1 cellular context compared by ENCODE assay signal in the genomic region with DNA sequence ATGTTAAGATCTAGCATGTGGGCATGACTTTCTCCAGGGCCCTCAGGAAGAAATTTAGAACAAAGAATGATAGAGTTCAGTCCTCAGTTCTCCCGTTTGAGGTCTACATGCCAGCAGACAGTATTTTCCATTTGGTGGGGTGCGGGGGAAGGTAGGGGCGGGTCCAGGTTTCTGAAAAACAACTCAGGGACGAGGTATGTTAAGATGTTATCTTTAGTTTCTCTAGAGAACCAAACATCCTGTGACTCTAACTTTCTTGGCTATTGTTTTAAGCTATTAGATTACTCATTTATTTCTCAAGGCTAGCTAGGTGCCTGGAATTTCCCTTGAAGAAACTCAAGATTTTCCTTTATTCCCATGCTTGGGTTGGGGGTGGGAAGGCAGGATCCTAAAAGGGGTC.
TF ChIP-seq lines count a peak whose summit lies in the region.

No MANE protein-coding gene starts in this region.

TF ChIP-seq in GM23338, 12 proteins besides CTCF, POLR2A, EP300 and RAD21 (continued from another document):
- TF ChIP-seq ZNF462 (CRISPR knock-in tag; IDR thresholded peaks at IDR 0.05) = no peak
- TF ChIP-seq CREB1 (CRISPR knock-in tag; IDR thresholded peaks at IDR 0.05; ENCODE audit: low read depth) = no peak
- TF ChIP-seq JUNB (IDR thresholded peaks at IDR 0.05; ENCODE audit: unreplicated experiment) = no peak
- no peak for TF ChIP-seq ZNF331 (CRISPR knock-in tag; IDR thresholded peaks at IDR 0.05; ENCODE audit: low read depth)
- TF ChIP-seq ETS1 (IDR thresholded peaks at IDR 0.05) = no peak
- TF ChIP-seq EZH2phosphoT487 (IDR thresholded peaks at IDR 0.05; ENCODE audit: unreplicated experiment) = no peak
- TF ChIP-seq, protein P1, sequence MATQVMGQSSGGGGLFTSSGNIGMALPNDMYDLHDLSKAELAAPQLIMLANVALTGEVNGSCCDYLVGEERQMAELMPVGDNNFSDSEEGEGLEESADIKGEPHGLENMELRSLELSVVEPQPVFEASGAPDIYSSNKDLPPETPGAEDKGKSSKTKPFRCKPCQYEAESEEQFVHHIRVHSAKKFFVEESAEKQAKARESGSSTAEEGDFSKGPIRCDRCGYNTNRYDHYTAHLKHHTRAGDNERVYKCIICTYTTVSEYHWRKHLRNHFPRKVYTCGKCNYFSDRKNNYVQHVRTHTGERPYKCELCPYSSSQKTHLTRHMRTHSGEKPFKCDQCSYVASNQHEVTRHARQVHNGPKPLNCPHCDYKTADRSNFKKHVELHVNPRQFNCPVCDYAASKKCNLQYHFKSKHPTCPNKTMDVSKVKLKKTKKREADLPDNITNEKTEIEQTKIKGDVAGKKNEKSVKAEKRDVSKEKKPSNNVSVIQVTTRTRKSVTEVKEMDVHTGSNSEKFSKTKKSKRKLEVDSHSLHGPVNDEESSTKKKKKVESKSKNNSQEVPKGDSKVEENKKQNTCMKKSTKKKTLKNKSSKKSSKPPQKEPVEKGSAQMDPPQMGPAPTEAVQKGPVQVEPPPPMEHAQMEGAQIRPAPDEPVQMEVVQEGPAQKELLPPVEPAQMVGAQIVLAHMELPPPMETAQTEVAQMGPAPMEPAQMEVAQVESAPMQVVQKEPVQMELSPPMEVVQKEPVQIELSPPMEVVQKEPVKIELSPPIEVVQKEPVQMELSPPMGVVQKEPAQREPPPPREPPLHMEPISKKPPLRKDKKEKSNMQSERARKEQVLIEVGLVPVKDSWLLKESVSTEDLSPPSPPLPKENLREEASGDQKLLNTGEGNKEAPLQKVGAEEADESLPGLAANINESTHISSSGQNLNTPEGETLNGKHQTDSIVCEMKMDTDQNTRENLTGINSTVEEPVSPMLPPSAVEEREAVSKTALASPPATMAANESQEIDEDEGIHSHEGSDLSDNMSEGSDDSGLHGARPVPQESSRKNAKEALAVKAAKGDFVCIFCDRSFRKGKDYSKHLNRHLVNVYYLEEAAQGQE (IDR thresholded peaks at IDR 0.05; ENCODE audit: unreplicated experiment) = no peak
- no peak for TF ChIP-seq NANOG (IDR thresholded peaks at IDR 0.05; ENCODE audit: borderline replicate concordance)
- no peak for TF ChIP-seq EZH2 (IDR thresholded peaks at IDR 0.05; ENCODE audit: low read depth, unreplicated experiment)
TF ChIP-seq in GM23338: peak in this region for 0.
